10 cellular contexts compared by ENCODE assay signal in genomic region chr2:173991857-173992588, GRCh38. TPM values are rescaled to one million over a fixed set of nuclear protein-coding genes. Genes with fewer than 3 reads are reported as not detected.
DNase-seq lines count a peak whose midpoint lies in the region; ATAC-seq and TF ChIP-seq lines count a peak whose summit lies in the region.
"Had no signal": no experiment of that assay in that cellular context is flagged by ENCODE, and none has a peak within 500 bp of the region (broad histone marks: within the 10 kb centered on the region; RNA-seq: fewer than 3 reads in every experiment).

No MANE protein-coding gene starts in this region.

- DNase-seq in fibroblast of the aortic adventitia (ENCODE audit: low read depth) (peak; percentile 94), trophoblast cell (peak; percentile 49 to 86), HCEC 1CT (no peak), cerebellar nuclear complex (lab: John Stamatoyannopoulos, UW) (no peak)
- DNase-seq: activated T-cell treated with anti-CD3 and anti-CD28 coated beads, Interleukin-2, amount 50 U/mL, for 4 hours; stimulated activated CD4-positive, alpha-beta T cell treated with anti-CD3 and anti-CD28 coated beads, Interleukin-4, amount 100 ng/mL, for 24 hours had no signal

- H4K20me1 ChIP-seq in OCI-LY3 (ENCODE audit: insufficient read depth, low read length), result no peaks in the 10 kb centered on the region

- 0 out of 2 replicates have a peak, but pooled peaks cover 4% of the 10 kb centered on the region for H3K9me3 ChIP-seq in OCI-LY3 (ENCODE audit: insufficient read depth, low read length)
- H3K9me3 ChIP-seq in trophoblast cell (ENCODE audit: insufficient read depth, low read depth, low read length), result no peaks in the 10 kb centered on the region

- H3K4me3 ChIP-seq in OCI-LY3 (ENCODE audit: low read length), result peak overlapping the region; percentile 59
- peak overlapping the region; percentile 18 for H3K4me3 ChIP-seq in fibroblast of the aortic adventitia (ENCODE audit: low read depth, low read length)
- H3K4me3 ChIP-seq in trophoblast cell (ENCODE audit: low read depth, low read length), result no peak overlapping the region

- H3K4me2 ChIP-seq in OCI-LY3 (ENCODE audit: low read length) (peak overlapping the region; percentile 82), trophoblast cell (ENCODE audit: low read length) (no peak overlapping the region)

- H2AFZ ChIP-seq in OCI-LY3 (ENCODE audit: low read depth, low read length), result peak overlapping the region; percentile 65; the same call in 1 of the 2 replicates
- no peak overlapping the region for H2AFZ ChIP-seq in trophoblast cell (ENCODE audit: insufficient read depth, low read length, poor library complexity)

- no peaks in the 10 kb centered on the region for H3K79me2 ChIP-seq in OCI-LY3 (ENCODE audit: low read length)
- H3K79me2 ChIP-seq in trophoblast cell (ENCODE audit: control insufficient read depth, insufficient read depth, low read length, poor library complexity), result no peaks in the 10 kb centered on the region

- H3K79me1 ChIP-seq in trophoblast cell (ENCODE audit: low read length), result no peaks in the 10 kb centered on the region

- H3K4ac ChIP-seq in trophoblast cell (ENCODE audit: low read depth, low read length), result no peak overlapping the region

- no peak overlapping the region for H3K18ac ChIP-seq in trophoblast cell (ENCODE audit: low read length)

- no peak overlapping the region for H2BK12ac ChIP-seq in trophoblast cell (ENCODE audit: low read length)

- H2BK5ac ChIP-seq in trophoblast cell (ENCODE audit: low read depth, low read length, poor library complexity), result no peak overlapping the region

- no CpG with 5 or more reads among the region's 5 CpGs for WGBS in trophoblast cell (ENCODE audit: extremely low coverage, insufficient coverage, insufficient read length)

- H3K4me1 ChIP-seq in OCI-LY3 (ENCODE audit: low read length) (peaks cover 41% of the 10 kb centered on the region), trophoblast cell (ENCODE audit: control insufficient read depth in 1 of 2, insufficient read depth in 2 of 2, low read length in 2 of 2) (peaks cover 2 to 6% of the 10 kb centered on the region in 2 experiments)

- no peak overlapping the region for H4K8ac ChIP-seq in trophoblast cell (ENCODE audit: low read depth, low read length)

- no peak overlapping the region for H3K23ac ChIP-seq in trophoblast cell (ENCODE audit: low read length)

- ATAC-seq in GM18498 (IDR thresholded peaks at IDR 0.05; ENCODE audit: unreplicated experiment), result no peak
- ATAC-seq in GM21723 (IDR thresholded peaks at IDR 0.05; ENCODE audit: unreplicated experiment), result no peak
- ATAC-seq: activated T-cell treated with anti-CD3 and anti-CD28 coated beads, Interleukin-2, amount 50 U/mL, for 4 hours had no signal

- no peak for TF ChIP-seq CTCF in C4-2B (conservative IDR thresholded peaks at IDR 0.05)
- TF ChIP-seq CTCF in OCI-LY3 (IDR thresholded peaks at IDR 0.05; ENCODE audit: low read depth, low read length), result no peak
- no peak for TF ChIP-seq CTCF in fibroblast of the aortic adventitia (IDR thresholded peaks at IDR 0.05; ENCODE audit: insufficient read depth, low read length)

- H3K27ac ChIP-seq in C4-2B, result peak overlapping the region; percentile 37
- peak overlapping the region; percentile 63 for H3K27ac ChIP-seq in OCI-LY3 (ENCODE audit: low read length)
- H3K27ac ChIP-seq in trophoblast cell (ENCODE audit: low read depth, low read length), result no peak overlapping the region

- no peak overlapping the region for H4K12ac ChIP-seq in trophoblast cell (ENCODE audit: low read depth, low read length)

- no peak overlapping the region for H2AK5ac ChIP-seq in trophoblast cell (ENCODE audit: low read length)

- H4K91ac ChIP-seq in trophoblast cell (ENCODE audit: low read depth, low read length), result no peak overlapping the region

- H3K9ac ChIP-seq in OCI-LY3 (ENCODE audit: low read length) (peak overlapping the region; percentile 18; the same call in 1 of the 2 replicates), trophoblast cell (ENCODE audit: low read length) (no peak overlapping the region)

- no peaks in the 10 kb centered on the region for H3K36me3 ChIP-seq in OCI-LY3 (replicated peaks; ENCODE audit: low read depth, low read length)
- no peaks in the 10 kb centered on the region for H3K36me3 ChIP-seq in trophoblast cell (ENCODE audit: control insufficient read depth in 1 of 2, insufficient read depth in 2 of 2, low read length in 2 of 2)

- H3K27me3 ChIP-seq in OCI-LY3 (ENCODE audit: low read depth, low read length) (peaks cover 10% of the 10 kb centered on the region; the same call in 1 of the 2 replicates), trophoblast cell (ENCODE audit: insufficient read depth, low read length) (no peaks in the 10 kb centered on the region)

- H2BK120ac ChIP-seq in trophoblast cell (ENCODE audit: insufficient read depth, low read length, poor library complexity), result no peak overlapping the region

- no peak overlapping the region for H3K14ac ChIP-seq in trophoblast cell (ENCODE audit: low read length)

RNA-seq across cellular contexts. Expression of gene SP3, which starts 26.9 kb away (rescaled TPM):
- 56.1 and 115 TPM in 2 replicates for total RNA-seq in fibroblast of the aortic adventitia (ENCODE audit: low replicate concordance)
- 65.0 and 66.3 TPM in 2 replicates for polyA plus RNA-seq in trophoblast cell (2013)

Comparison
In these comparisons a context has a peak if more than half of its experiments do, and no peak if none do; other contexts are left out.
1. DNase-seq: peak in fibroblast of the aortic adventitia (single experiment) and trophoblast cell (2 of 2); none in HCEC 1CT (single experiment) and cerebellar nuclear complex (0 of 2).